Comparison of ENCODE assay signal across 8 cellular contexts in the genomic region with DNA sequence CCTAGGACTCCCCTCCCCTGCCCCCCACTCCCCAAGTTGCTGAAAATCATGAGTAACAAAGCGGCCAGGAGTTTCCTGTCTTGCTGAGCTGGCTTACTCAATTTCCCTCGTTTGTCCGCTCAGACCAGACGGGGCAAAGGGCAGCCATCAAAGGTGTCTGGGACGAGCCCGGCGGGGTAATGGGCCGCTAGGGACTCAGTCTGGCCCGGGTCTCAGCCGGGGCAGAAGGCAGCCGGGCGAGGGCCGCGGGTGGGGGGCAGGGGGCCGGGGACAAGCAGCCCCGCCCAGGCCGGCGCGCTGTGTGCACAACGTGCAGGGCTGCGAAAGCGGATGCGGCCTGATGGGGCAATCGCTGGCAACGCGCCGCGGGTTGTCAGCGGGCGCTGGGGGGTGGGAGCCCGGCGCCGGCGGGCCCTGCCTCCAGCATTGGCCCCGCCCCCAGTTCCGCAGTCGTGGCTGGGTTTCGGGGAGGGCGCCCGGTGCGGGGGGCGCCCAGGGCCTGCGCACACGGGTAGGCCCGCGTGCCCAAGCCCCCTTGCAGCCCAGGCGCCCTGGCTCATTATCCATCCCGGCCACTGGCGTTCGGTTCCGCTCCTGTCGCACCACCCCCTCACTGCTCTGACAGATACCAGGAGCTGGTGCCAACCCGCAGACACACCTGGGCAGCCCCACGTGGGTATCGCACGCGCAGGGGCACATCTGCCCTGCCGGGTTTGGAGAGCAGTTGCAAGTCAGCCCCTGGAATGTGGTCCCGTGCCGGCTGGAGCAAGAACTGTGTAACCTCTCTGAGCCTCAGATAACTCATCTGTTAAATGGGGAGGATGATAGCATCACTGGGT. TPM values are rescaled to one million over a fixed set of nuclear protein-coding genes. Genes with fewer than 3 reads are reported as not detected.
DNase-seq lines count a peak whose midpoint lies in the region; ATAC-seq and TF ChIP-seq lines count a peak whose summit lies in the region.

No MANE protein-coding gene starts in this region.

- ATAC-seq in T-cell (replicated peaks in 1 of 4) (peak; percentile 81 to 84 (median 82)), left ventricle myocardium superior (peak; percentile 83)

- CTCF ChIA-PET in T-cell (lab: Charles Lee): interaction anchor here (0.7 to 2.5 kb wide), 9 partner anchors 12 to 592 kb away, joined by 3 to 8 read pairs (median 4); a partner anchor contains a TSS

- DNase-seq in GF-D8 (lab: John Stamatoyannopoulos, UW) (peak; percentile 82), H4 (ENCODE audit: low spot score) (peak; percentile 84), M059J (ENCODE audit: low read depth) (peak; percentile 85), T-cell (peak; percentile 72 to 91 (median 85)), amniotic epithelial cell (ENCODE audit: low read depth) (peak; percentile 90), left ventricle myocardium superior (peak; percentile 98), uterus (peak; percentile 94 to 95)

- no peaks in the 10 kb centered on the region for H3K36me3 Mint-ChIP-seq in T-cell

- H3K27me3 ChIP-seq in rectal smooth muscle tissue (ENCODE audit: control insufficient read depth, insufficient read depth, low read length) (no peaks in the 10 kb centered on the region), uterus (no peaks in the 10 kb centered on the region)

- H3K4me3 Mint-ChIP-seq in T-cell: peak overlapping the region; percentile 66 to 79 (median 72)

- H3K9me3 Mint-ChIP-seq in T-cell: no peaks in the 10 kb centered on the region

- H3K4me3 ChIP-seq in rectal smooth muscle tissue (ENCODE audit: low read length) (peak overlapping the region; percentile 51), uterus (peak overlapping the region; percentile 21 to 44)

- H3K36me3 ChIP-seq in rectal smooth muscle tissue (ENCODE audit: control insufficient read depth, insufficient read depth, low read length): no peaks in the 10 kb centered on the region
- H3K36me3 ChIP-seq in uterus: no peaks in the 10 kb centered on the region

- peak; percentile 26 to 55 for TF ChIP-seq POLR2A in uterus (IDR thresholded peaks at IDR 0.05)

- H3K27ac ChIP-seq in rectal smooth muscle tissue (ENCODE audit: low read depth, low read length): peak overlapping the region; percentile 76
- H3K27ac ChIP-seq in uterus: peak overlapping the region; percentile 82 to 91

- H3K4me1 ChIP-seq in rectal smooth muscle tissue (ENCODE audit: control insufficient read depth, insufficient read depth, low read length) (peaks cover 23% of the 10 kb centered on the region), uterus (peaks cover 0 to 8% of the 10 kb centered on the region in 2 donors)

- no peaks in the 10 kb centered on the region for H3K27me3 Mint-ChIP-seq in T-cell

- peak overlapping the region; percentile 97 to 99 for H3K27ac Mint-ChIP-seq in T-cell

- no peak overlapping the region for H3K9ac ChIP-seq in rectal smooth muscle tissue (ENCODE audit: low read length)

- intact Hi-C loops in left ventricle myocardium superior (cut with micrococcal nuclease): loop anchor here (10.0 kb wide), 1 partner anchor 45 kb away; a partner anchor contains a TSS
- intact Hi-C loops in uterus (cut with DNase I; ENCODE audit: low total_unique reads): no loop called here

- POLR2A ChIA-PET in T-cell (lab: Charles Lee): interaction anchor here (0.6 to 0.8 kb wide), 6 partner anchors 11 to 564 kb away, joined by 3 to 15 read pairs (median 4); no protein-coding TSS in a partner anchor

- peaks cover 79 to 87% (median 86%) of the 10 kb centered on the region in 3 donors for H3K4me1 Mint-ChIP-seq in T-cell

- TF ChIP-seq CTCF in uterus (IDR thresholded peaks at IDR 0.05): no peak

- no peaks in the 10 kb centered on the region for H3K9me3 ChIP-seq in uterus

RNA-seq across cellular contexts. Expression of a gene that starts 35.1 kb away (rescaled TPM):
- total RNA-seq in H4 (2014; rRNA removed; shearing (Covaris generic)): 18.1 and 22.1 TPM in 2 replicates
- total RNA-seq in M059J (2014; rRNA removed; shearing (Covaris generic)): 18.8 and 31.5 TPM in 2 replicates
- total RNA-seq in T-cell (10 to 100 TPM; 27.1 to 41.4 (median 31.2) TPM), left ventricle myocardium superior (25.9 TPM), uterus (10 to 100 TPM; 18.4 to 34.8 (median 22.7) TPM)

RNA-seq across cellular contexts. Expression of a gene that starts 45.9 kb away (rescaled TPM):
- total RNA-seq in H4 (2014; rRNA removed; shearing (Covaris generic)): 227 and 278 TPM in 2 replicates
- total RNA-seq in M059J (2014; rRNA removed; shearing (Covaris generic)): 42.5 and 56.8 TPM in 2 replicates
- total RNA-seq in T-cell (100 to 1,000 TPM in 2 of 5 donors, 10 to 100 TPM in 3; 39.9 to 326 (median 52.1) TPM), left ventricle myocardium superior (64.2 TPM), uterus (100 to 1,000 TPM; 118 to 210 (median 145) TPM)

Comparison
In these comparisons a context has a peak if more than half of its experiments do, and no peak if none do; other contexts are left out.
1. Peak in every context shown above with its lines: DNase-seq, ATAC-seq, H3K4me3 ChIP-seq and H3K27ac ChIP-seq.